ENCODE assay signal across 1 cellular context in genomic region chr12:14756331-14757143, GRCh38.
TF ChIP-seq lines count a peak whose summit lies in the region.

No MANE protein-coding gene starts in this region.

TF ChIP-seq in H1, 55 proteins besides CTCF, POLR2A, EP300 and RAD21:
- TF ChIP-seq SP1 (IDR thresholded peaks at IDR 0.05; ENCODE audit: low read depth, low read length) (no peak), TCF12 (IDR thresholded peaks at IDR 0.05; ENCODE audit: low read depth, low read length) (0 out of 2 replicates have a peak, but pooled peaks have one; percentile 44), BACH1 (IDR thresholded peaks at IDR 0.05; ENCODE audit: low read length) (0 out of 2 replicates have a peak, but pooled peaks have one; percentile 17), BCL11A (IDR thresholded peaks at IDR 0.05; ENCODE audit: low read depth in 2 of 2, low read length in 2 of 2) (no peak), SIN3A (conservative IDR thresholded peaks at IDR 0.05 in 1 of 2, IDR thresholded peaks at IDR 0.05 in 1 of 2; ENCODE audit: low read depth in 1 of 2, low read length in 2 of 2) (no peak), CBX5 (IDR thresholded peaks at IDR 0.05; ENCODE audit: low read depth, low read length) (no peak), MAFK (IDR thresholded peaks at IDR 0.05; ENCODE audit: low read depth, low read length) (peak; percentile 44; the same call in 1 of the 2 replicates), NANOG (IDR thresholded peaks at IDR 0.05; ENCODE audit: insufficient read depth, low read depth, low read length, poor library complexity, severe bottlenecking) (no peak), CHD2 (IDR thresholded peaks at IDR 0.05; ENCODE audit: low read length) (no peak)
